ENCODE assay signal across 2 cellular contexts in the genomic region with DNA sequence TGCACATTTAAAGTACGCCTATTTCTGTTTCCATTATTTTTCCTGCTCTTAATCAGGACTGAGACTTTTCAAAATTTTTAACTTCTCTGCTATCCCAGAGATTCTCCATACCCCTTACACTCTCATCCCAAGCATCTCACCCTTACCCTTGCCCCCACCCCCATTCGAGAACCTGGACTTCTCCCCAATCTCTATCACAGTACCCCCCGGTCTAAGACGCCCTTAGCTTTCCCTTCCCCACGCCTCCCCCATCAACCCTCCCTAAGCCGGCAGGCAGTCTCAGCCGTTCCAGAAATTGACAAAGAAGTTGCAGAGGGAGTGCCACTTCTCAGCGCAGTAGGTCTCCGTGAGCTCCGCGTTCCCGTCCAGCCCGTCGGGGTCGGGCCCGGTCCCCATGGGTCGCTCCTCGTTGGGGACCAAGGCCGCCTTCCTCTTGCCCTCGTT.
TF ChIP-seq lines count a peak whose summit lies in the region.

No MANE protein-coding gene starts in this region.

TF ChIP-seq in IMR-90, 13 proteins besides CTCF, POLR2A, EP300 and RAD21:
- TF ChIP-seq MAZ (IDR thresholded peaks at IDR 0.05; ENCODE audit: borderline replicate concordance, low read depth, low read length): no peak
- TF ChIP-seq MXI1 (IDR thresholded peaks at IDR 0.05; ENCODE audit: borderline replicate concordance, low read depth, low read length): no peak
- no peak for TF ChIP-seq FOS (IDR thresholded peaks at IDR 0.05; ENCODE audit: low read depth, low read length)
- no peak for TF ChIP-seq BHLHE40 (IDR thresholded peaks at IDR 0.05; ENCODE audit: low read depth, low read length)
- no peak for TF ChIP-seq CEBPB (IDR thresholded peaks at IDR 0.05; ENCODE audit: low read depth, low read length)
- TF ChIP-seq NFE2L2 (IDR thresholded peaks at IDR 0.05; ENCODE audit: low read depth, low read length): no peak
- no peak for TF ChIP-seq RFX5 (IDR thresholded peaks at IDR 0.05; ENCODE audit: low read depth, low read length)
- TF ChIP-seq MAFK (IDR thresholded peaks at IDR 0.05; ENCODE audit: low read depth, low read length): no peak
- TF ChIP-seq, protein P1, sequence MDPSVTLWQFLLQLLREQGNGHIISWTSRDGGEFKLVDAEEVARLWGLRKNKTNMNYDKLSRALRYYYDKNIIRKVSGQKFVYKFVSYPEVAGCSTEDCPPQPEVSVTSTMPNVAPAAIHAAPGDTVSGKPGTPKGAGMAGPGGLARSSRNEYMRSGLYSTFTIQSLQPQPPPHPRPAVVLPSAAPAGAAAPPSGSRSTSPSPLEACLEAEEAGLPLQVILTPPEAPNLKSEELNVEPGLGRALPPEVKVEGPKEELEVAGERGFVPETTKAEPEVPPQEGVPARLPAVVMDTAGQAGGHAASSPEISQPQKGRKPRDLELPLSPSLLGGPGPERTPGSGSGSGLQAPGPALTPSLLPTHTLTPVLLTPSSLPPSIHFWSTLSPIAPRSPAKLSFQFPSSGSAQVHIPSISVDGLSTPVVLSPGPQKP (IDR thresholded peaks at IDR 0.05; ENCODE audit: borderline replicate concordance, low read depth, low read length): no peak
- TF ChIP-seq CHD1 (IDR thresholded peaks at IDR 0.05; ENCODE audit: low read depth, low read length): no peak
- no peak for TF ChIP-seq RCOR1 (IDR thresholded peaks at IDR 0.05; ENCODE audit: insufficient replicate concordance, low read length)
- TF ChIP-seq SMC3 (IDR thresholded peaks at IDR 0.05; ENCODE audit: low read depth, low read length): no peak
- TF ChIP-seq, protein P2, sequence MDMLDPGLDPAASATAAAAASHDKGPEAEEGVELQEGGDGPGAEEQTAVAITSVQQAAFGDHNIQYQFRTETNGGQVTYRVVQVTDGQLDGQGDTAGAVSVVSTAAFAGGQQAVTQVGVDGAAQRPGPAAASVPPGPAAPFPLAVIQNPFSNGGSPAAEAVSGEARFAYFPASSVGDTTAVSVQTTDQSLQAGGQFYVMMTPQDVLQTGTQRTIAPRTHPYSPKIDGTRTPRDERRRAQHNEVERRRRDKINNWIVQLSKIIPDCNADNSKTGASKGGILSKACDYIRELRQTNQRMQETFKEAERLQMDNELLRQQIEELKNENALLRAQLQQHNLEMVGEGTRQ (IDR thresholded peaks at IDR 0.05; ENCODE audit: low read depth, low read length): no peak

TF ChIP-seq in HepG2, 621 proteins besides CTCF, POLR2A, EP300 and RAD21:
- TF ChIP-seq, protein P3, sequence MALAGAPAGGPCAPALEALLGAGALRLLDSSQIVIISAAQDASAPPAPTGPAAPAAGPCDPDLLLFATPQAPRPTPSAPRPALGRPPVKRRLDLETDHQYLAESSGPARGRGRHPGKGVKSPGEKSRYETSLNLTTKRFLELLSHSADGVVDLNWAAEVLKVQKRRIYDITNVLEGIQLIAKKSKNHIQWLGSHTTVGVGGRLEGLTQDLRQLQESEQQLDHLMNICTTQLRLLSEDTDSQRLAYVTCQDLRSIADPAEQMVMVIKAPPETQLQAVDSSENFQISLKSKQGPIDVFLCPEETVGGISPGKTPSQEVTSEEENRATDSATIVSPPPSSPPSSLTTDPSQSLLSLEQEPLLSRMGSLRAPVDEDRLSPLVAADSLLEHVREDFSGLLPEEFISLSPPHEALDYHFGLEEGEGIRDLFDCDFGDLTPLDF (CRISPR knock-in tag; IDR thresholded peaks at IDR 0.05): no peak
- TF ChIP-seq MAZ (IDR thresholded peaks at IDR 0.05; ENCODE audit: borderline replicate concordance, low read depth, low read length) (no peak), MAZ (CRISPR knock-in tag; IDR thresholded peaks at IDR 0.05; ENCODE audit: low read depth) (no peak), U2AF2 (IDR thresholded peaks at IDR 0.05; ENCODE audit: low read depth, low read length) (no peak), ZNF432 (CRISPR knock-in tag; IDR thresholded peaks at IDR 0.05; ENCODE audit: borderline replicate concordance) (no peak), SKI (IDR thresholded peaks at IDR 0.05; ENCODE audit: partially characterized antibody) (no peak), LCORL (IDR thresholded peaks at IDR 0.05) (no peak), LCORL (CRISPR knock-in tag; IDR thresholded peaks at IDR 0.05) (0 out of 2 replicates have a peak, but pooled peaks have one; percentile 12), ZNF619 (CRISPR knock-in tag; IDR thresholded peaks at IDR 0.05) (0 out of 2 replicates have a peak, but pooled peaks have one; percentile 9), EEA1 (CRISPR knock-in tag; IDR thresholded peaks at IDR 0.05; ENCODE audit: borderline replicate concordance) (no peak)
- TF ChIP-seq, protein P4, sequence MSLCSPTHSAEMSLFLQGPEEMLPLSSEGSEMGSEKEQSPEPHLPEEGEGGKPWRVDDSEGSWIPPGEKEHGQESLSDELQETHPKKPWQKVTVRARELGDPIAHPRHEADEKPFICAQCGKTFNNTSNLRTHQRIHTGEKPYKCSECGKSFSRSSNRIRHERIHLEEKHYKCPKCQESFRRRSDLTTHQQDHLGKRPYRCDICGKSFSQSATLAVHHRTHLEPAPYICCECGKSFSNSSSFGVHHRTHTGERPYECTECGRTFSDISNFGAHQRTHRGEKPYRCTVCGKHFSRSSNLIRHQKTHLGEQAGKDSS (CRISPR knock-in tag; IDR thresholded peaks at IDR 0.05; ENCODE audit: borderline replicate concordance, low read depth): 0 out of 2 replicates have a peak, but pooled peaks have one; percentile 0
- TF ChIP-seq, protein P5, sequence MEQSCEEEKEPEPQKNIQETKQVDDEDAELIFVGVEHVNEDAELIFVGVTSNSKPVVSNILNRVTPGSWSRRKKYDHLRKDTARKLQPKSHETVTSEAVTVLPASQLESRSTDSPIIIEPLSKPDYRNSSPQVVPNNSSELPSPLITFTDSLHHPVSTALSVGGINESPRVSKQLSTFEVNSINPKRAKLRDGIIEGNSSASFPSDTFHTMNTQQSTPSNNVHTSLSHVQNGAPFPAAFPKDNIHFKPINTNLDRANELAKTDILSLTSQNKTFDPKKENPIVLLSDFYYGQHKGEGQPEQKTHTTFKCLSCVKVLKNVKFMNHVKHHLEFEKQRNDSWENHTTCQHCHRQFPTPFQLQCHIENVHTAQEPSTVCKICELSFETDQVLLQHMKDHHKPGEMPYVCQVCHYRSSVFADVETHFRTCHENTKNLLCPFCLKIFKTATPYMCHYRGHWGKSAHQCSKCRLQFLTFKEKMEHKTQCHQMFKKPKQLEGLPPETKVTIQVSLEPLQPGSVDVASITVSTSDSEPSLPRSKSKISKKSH (CRISPR knock-in tag; IDR thresholded peaks at IDR 0.05; ENCODE audit: borderline replicate concordance): no peak
